1 cellular context compared by ENCODE assay signal in genomic region chr4:108685036-108685686, GRCh38.
TF ChIP-seq lines count a peak whose summit lies in the region.

No MANE protein-coding gene starts in this region.

TF ChIP-seq in HepG2, 621 proteins besides CTCF, POLR2A, EP300 and RAD21 (continued from another document):
- TF ChIP-seq AFF4 (CRISPR knock-in tag; IDR thresholded peaks at IDR 0.05): no peak
- TF ChIP-seq REPIN1 (CRISPR knock-in tag; IDR thresholded peaks at IDR 0.05; ENCODE audit: borderline replicate concordance, low read depth): no peak
- peak; percentile 14 to 25; a peak in 2 of 4 replicates for TF ChIP-seq MAFK (conservative IDR thresholded peaks at IDR 0.05 in 1 of 2, IDR thresholded peaks at IDR 0.05 in 1 of 2; ENCODE audit: low read length in 2 of 2)
- TF ChIP-seq ZNF652 (CRISPR knock-in tag; IDR thresholded peaks at IDR 0.05; ENCODE audit: borderline replicate concordance, low read depth): peak; percentile 79
